Comparison of ENCODE assay signal across 26 cellular contexts in genomic region chr7:149455175-149455950, GRCh38. TPM values are rescaled to one million over a fixed set of nuclear protein-coding genes. Genes with fewer than 3 reads are reported as not detected.
A peak's percentile ranks its signal among the peaks of the same experiment; 100 is the strongest.
DNase-seq lines count a peak whose midpoint lies in the region; ATAC-seq and TF ChIP-seq lines count a peak whose summit lies in the region.
"Had no signal": no experiment of that assay in that cellular context is flagged by ENCODE, and none has a peak within 500 bp of the region (broad histone marks: within the 10 kb centered on the region; RNA-seq: fewer than 3 reads in every experiment).

No MANE protein-coding gene starts in this region.

- TF ChIP-seq EP300 in esophagus muscularis mucosa (IDR thresholded peaks at IDR 0.05), result no peak

- H3K4me1 Mint-ChIP-seq in activated CD8-positive, alpha-beta memory T cell treated with anti-CD3 and anti-CD28 coated beads, Interleukin-2, amount 10 ng/mL, durations not matched to agents 7 days and 5 days, result peaks cover 14% of the 10 kb centered on the region
- peaks cover 6% of the 10 kb centered on the region for H3K4me1 Mint-ChIP-seq in activated T-helper 17 cell treated with anti-CD3 and anti-CD28 coated beads, Interleukin-2, amount 50 U/mL, for 72 hours

- H3K9me3 Mint-ChIP-seq in activated CD8-positive, alpha-beta memory T cell treated with anti-CD3 and anti-CD28 coated beads, Interleukin-2, amount 10 ng/mL, durations not matched to agents 7 days and 5 days (ENCODE audit: low read depth), result no peaks in the 10 kb centered on the region
- no peaks in the 10 kb centered on the region for H3K9me3 Mint-ChIP-seq in activated T-helper 17 cell treated with anti-CD3 and anti-CD28 coated beads, Interleukin-2, amount 50 U/mL, for 72 hours
- H3K9me3 Mint-ChIP-seq: HFFc6, IgD-negative memory B cell had no signal

- H3K4me3 ChIP-seq in esophagus muscularis mucosa (no peak overlapping the region), prostate gland (no peak overlapping the region), SJCRH30 (no peak overlapping the region)
- H3K4me3 ChIP-seq: A549; BLaER1 treated with 17β-estradiol and CSF1 and Interleukin-3, amounts not matched to agents 10 nM and 100 nM; HAP-1; PC-9 had no signal

- H3K36me3 Mint-ChIP-seq in activated CD8-positive, alpha-beta memory T cell treated with anti-CD3 and anti-CD28 coated beads, Interleukin-2, amount 10 ng/mL, durations not matched to agents 7 days and 5 days, result peaks cover 14% of the 10 kb centered on the region
- peaks cover 58% of the 10 kb centered on the region for H3K36me3 Mint-ChIP-seq in activated T-helper 17 cell treated with anti-CD3 and anti-CD28 coated beads, Interleukin-2, amount 50 U/mL, for 72 hours (ENCODE audit: low read depth)

- CTCF ChIA-PET in activated CD8-positive, alpha-beta memory T cell treated with anti-CD3 and anti-CD28 coated beads, Interleukin-2, amount 10 ng/mL, durations not matched to agents 7 days and 5 days (lab: Charles Lee), result no interaction called here

- peak; percentile 25 for DNase-seq in activated CD8-positive, alpha-beta memory T cell treated with anti-CD3 and anti-CD28 coated beads, Interleukin-2, amount 10 ng/mL, durations not matched to agents 7 days and 5 days
- no peak for DNase-seq in activated CD8-positive, alpha-beta memory T cell treated with anti-CD3 and anti-CD28 coated beads, Interleukin-2, amount 50 U/mL, for 4 hours
- DNase-seq in esophagus muscularis mucosa (ENCODE audit: extremely low spot score) (peak; percentile 81), prostate gland (ENCODE audit: low spot score) (peak; percentile 3), iPS-NIHi7 (ENCODE audit: extremely low spot score) (no peak), SJCRH30 (no peak)
- DNase-seq: AML-193; CD4-positive, alpha-beta memory T cell; COR-L47; DMS53; GOT3; HFFc6; NCI-H1048; NCI-H1417; NCI-H1694; NCI-H2029 treated with DMSO at 0.1 percent for 48 hours; NCI-H446 treated with DMSO at 0.1 percent for 48 hours; NCI-H526 treated with DMSO at 0.1 percent for 48 hours; PC-9; Right ventricle myocardium superior had no signal

- H3K4me1 ChIP-seq in esophagus muscularis mucosa (peaks cover 17 to 30% (median 21%) of the 10 kb centered on the region in 4 donors), prostate gland (replicated peaks) (peaks cover 12% of the 10 kb centered on the region), SJCRH30 (no peaks in the 10 kb centered on the region)

- no peak overlapping the region for H3K4me3 Mint-ChIP-seq in activated CD8-positive, alpha-beta memory T cell treated with anti-CD3 and anti-CD28 coated beads, Interleukin-2, amount 10 ng/mL, durations not matched to agents 7 days and 5 days
- H3K4me3 Mint-ChIP-seq in activated T-helper 17 cell treated with anti-CD3 and anti-CD28 coated beads, Interleukin-2, amount 50 U/mL, for 72 hours, result no peak overlapping the region
- H3K4me3 Mint-ChIP-seq: CD4-positive, alpha-beta memory T cell; HFFc6 had no signal

- WGBS in esophagus muscularis mucosa, result 88% methylated on average over 24 of the region's 24 CpGs
- 90% methylated on average over 24 of the region's 24 CpGs for WGBS in prostate gland

- H3K27ac Mint-ChIP-seq in activated CD8-positive, alpha-beta memory T cell treated with anti-CD3 and anti-CD28 coated beads, Interleukin-2, amount 10 ng/mL, durations not matched to agents 7 days and 5 days, result no peak overlapping the region
- H3K27ac Mint-ChIP-seq in activated T-helper 17 cell treated with anti-CD3 and anti-CD28 coated beads, Interleukin-2, amount 50 U/mL, for 72 hours, result peak overlapping the region; percentile 0
- H3K27ac Mint-ChIP-seq: CD4-positive, alpha-beta memory T cell; HFFc6 had no signal

- H3K27me3 Mint-ChIP-seq in activated CD8-positive, alpha-beta memory T cell treated with anti-CD3 and anti-CD28 coated beads, Interleukin-2, amount 10 ng/mL, durations not matched to agents 7 days and 5 days, result no peaks in the 10 kb centered on the region
- no peaks in the 10 kb centered on the region for H3K27me3 Mint-ChIP-seq in activated T-helper 17 cell treated with anti-CD3 and anti-CD28 coated beads, Interleukin-2, amount 50 U/mL, for 72 hours
- H3K27me3 Mint-ChIP-seq: CD4-positive, alpha-beta memory T cell; IgD-negative memory B cell had no signal

- peaks cover 39 to 66% (median 54%) of the 10 kb centered on the region in 4 donors for H3K36me3 ChIP-seq in esophagus muscularis mucosa
- peaks cover 9 to 17% of the 10 kb centered on the region in 2 donors for H3K36me3 ChIP-seq in prostate gland
- H3K36me3 ChIP-seq in SJCRH30, result peaks cover 9% of the 10 kb centered on the region

- TF ChIP-seq POLR2A in esophagus muscularis mucosa (IDR thresholded peaks at IDR 0.05; ENCODE audit: low read depth) (no peak), prostate gland (IDR thresholded peaks at IDR 0.05) (no peak)

- H3K27me3 ChIP-seq in esophagus muscularis mucosa (no peaks in the 10 kb centered on the region), prostate gland (replicated peaks; ENCODE audit: insufficient read depth) (no peaks in the 10 kb centered on the region), SJCRH30 (no peaks in the 10 kb centered on the region)
- H3K27me3 ChIP-seq: BLaER1 treated with 17β-estradiol and CSF1 and Interleukin-3, amounts not matched to agents 10 nM and 100 nM had no signal

- no peaks in the 10 kb centered on the region for H3K9me3 ChIP-seq in esophagus muscularis mucosa
- H3K9me3 ChIP-seq in prostate gland, result no peaks in the 10 kb centered on the region
- no peaks in the 10 kb centered on the region for H3K9me3 ChIP-seq in SJCRH30 (replicated peaks)
- H3K9me3 ChIP-seq: A549; BLaER1 treated with 17β-estradiol and CSF1 and Interleukin-3, amounts not matched to agents 10 nM and 100 nM; HAP-1 had no signal

- intact Hi-C loops in esophagus muscularis mucosa (cut with DNase I) (loop anchor here (5.0 to 10.0 kb wide), 2 partner anchors 33 to 211 kb away; no protein-coding TSS in a partner anchor), prostate gland (cut with DNase I) (no loop called here)

- no peak for ATAC-seq in activated CD8-positive, alpha-beta memory T cell treated with anti-CD3 and anti-CD28 coated beads, Interleukin-2, amount 10 ng/mL, durations not matched to agents 7 days and 5 days
- no peak for ATAC-seq in activated T-helper 17 cell treated with anti-CD3 and anti-CD28 coated beads, Interleukin-2, amount 50 U/mL, for 72 hours (replicated peaks)
- no peak for ATAC-seq in HG02938 (IDR thresholded peaks at IDR 0.05; ENCODE audit: unreplicated experiment)
- ATAC-seq: A549 had no signal

- no peak for TF ChIP-seq CTCF in esophagus muscularis mucosa (IDR thresholded peaks at IDR 0.05)
- no peak for TF ChIP-seq CTCF in prostate gland (IDR thresholded peaks at IDR 0.05)

- H3K27ac ChIP-seq in esophagus muscularis mucosa (replicated peaks in 1 of 4) (no peak overlapping the region), prostate gland (no peak overlapping the region), SJCRH30 (no peak overlapping the region)
- H3K27ac ChIP-seq: A549; BLaER1 treated with 17β-estradiol and CSF1 and Interleukin-3, amounts not matched to agents 10 nM and 100 nM; PC-9 had no signal

RNA-seq across cellular contexts. Expression of gene ZNF777, which starts 5.5 kb away (rescaled TPM):
- total RNA-seq in activated CD8-positive, alpha-beta memory T cell treated with anti-CD3 and anti-CD28 coated beads, Interleukin-2, amount 10 ng/mL, durations not matched to agents 7 days and 5 days, result 10 to 100 TPM; 12.1 to 15.2 TPM
- 1 to 10 TPM; 5.8 to 9.6 TPM for total RNA-seq in activated T-helper 17 cell treated with anti-CD3 and anti-CD28 coated beads, Interleukin-2, amount 50 U/mL, for 72 hours
- total RNA-seq in esophagus muscularis mucosa, result 10 to 100 TPM in 3 of 4 donors, 1 to 10 TPM in 1; 6.6 to 17.4 (median 13.7) TPM
- total RNA-seq in prostate gland, result 10 to 100 TPM; 19.5 to 26.2 TPM
- total RNA-seq in SJCRH30 (2014; rRNA removed; shearing (Covaris generic)), result 8.2 and 9.4 TPM in 2 replicates

RNA-seq across cellular contexts. Expression of gene ZNF746, which starts 42.2 kb away (rescaled TPM):
- total RNA-seq in activated CD8-positive, alpha-beta memory T cell treated with anti-CD3 and anti-CD28 coated beads, Interleukin-2, amount 10 ng/mL, durations not matched to agents 7 days and 5 days, result 10 to 100 TPM; 22.1 to 23.9 TPM
- 10 to 100 TPM; 12.0 to 15.5 TPM for total RNA-seq in activated T-helper 17 cell treated with anti-CD3 and anti-CD28 coated beads, Interleukin-2, amount 50 U/mL, for 72 hours
- total RNA-seq in esophagus muscularis mucosa (10 to 100 TPM; 20.9 to 28.7 (median 27.9) TPM), prostate gland (10 to 100 TPM; 21.0 to 40.0 TPM)
- 13.3 and 14.6 TPM in 2 replicates for total RNA-seq in SJCRH30 (2014; rRNA removed; shearing (Covaris generic))

Comparison
In these comparisons a context has a peak if more than half of its experiments do, and no peak if none do; other contexts are left out.
1. DNase-seq: peak in activated CD8-positive, alpha-beta memory T cell treated with anti-CD3 and anti-CD28 coated beads, Interleukin-2, amount 10 ng/mL, durations not matched to agents 7 days and 5 days (single experiment), esophagus muscularis mucosa (single experiment) and prostate gland (single experiment); none in activated CD8-positive, alpha-beta memory T cell treated with anti-CD3 and anti-CD28 coated beads, Interleukin-2, amount 50 U/mL, for 4 hours (single experiment), iPS-NIHi7 (single experiment) and SJCRH30 (0 of 2).